In the genomic region with DNA sequence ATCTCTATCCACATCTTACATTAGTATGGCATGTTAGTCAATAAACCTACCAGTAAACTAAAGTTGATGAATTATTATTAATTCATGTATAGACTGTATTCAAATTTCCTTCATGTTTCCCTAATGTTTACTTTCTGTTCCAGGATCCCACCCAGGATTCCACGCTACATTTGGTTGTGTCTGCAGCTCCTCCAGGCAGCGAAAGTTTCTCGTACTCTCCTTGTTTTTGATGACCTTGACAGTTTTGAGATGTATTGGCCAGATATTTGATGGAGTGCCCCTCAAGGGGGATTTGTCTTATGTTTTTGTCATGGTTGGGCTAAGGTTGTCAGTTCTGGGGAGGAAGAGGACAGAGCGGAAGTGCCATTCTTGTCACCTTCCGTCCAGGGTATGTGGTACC, we compare ENCODE assay signal across 2 cellular contexts.
TF ChIP-seq lines count a peak whose summit lies in the region.

No MANE protein-coding gene starts in this region.

TF ChIP-seq in HepG2, 621 proteins besides CTCF, POLR2A, EP300 and RAD21:
- TF ChIP-seq MAFK (conservative IDR thresholded peaks at IDR 0.05 in 1 of 2, IDR thresholded peaks at IDR 0.05 in 1 of 2; ENCODE audit: low read length in 2 of 2) = peak; percentile 91
- TF ChIP-seq ZNF547 (CRISPR knock-in tag; IDR thresholded peaks at IDR 0.05) = no peak
- peak; percentile 87 for TF ChIP-seq MAFF (IDR thresholded peaks at IDR 0.05; ENCODE audit: low read depth, low read length)
- no peak for TF ChIP-seq PPARG (CRISPR knock-in tag; conservative IDR thresholded peaks at IDR 0.05)

TF ChIP-seq in IMR-90, 13 proteins besides CTCF, POLR2A, EP300 and RAD21:
- TF ChIP-seq FOS (IDR thresholded peaks at IDR 0.05; ENCODE audit: low read depth, low read length) (no peak), BHLHE40 (IDR thresholded peaks at IDR 0.05; ENCODE audit: low read depth, low read length) (no peak), RFX5 (IDR thresholded peaks at IDR 0.05; ENCODE audit: low read depth, low read length) (no peak), MAFK (IDR thresholded peaks at IDR 0.05; ENCODE audit: low read depth, low read length) (peak; percentile 45; the same call in 1 of the 2 replicates)
